ENCODE assay signal across 1 cellular context in genomic region chr2:173271825-173272224, GRCh38.
TF ChIP-seq lines count a peak whose summit lies in the region.

No MANE protein-coding gene starts in this region.

TF ChIP-seq in H1, 55 proteins besides CTCF, POLR2A, EP300 and RAD21:
- TF ChIP-seq BACH1 (IDR thresholded peaks at IDR 0.05; ENCODE audit: low read length) (no peak), JUND (IDR thresholded peaks at IDR 0.05; ENCODE audit: low read length) (no peak), CBX5 (IDR thresholded peaks at IDR 0.05; ENCODE audit: low read depth, low read length) (no peak), EGR1 (IDR thresholded peaks at IDR 0.05; ENCODE audit: borderline replicate concordance, low read depth, low read length) (no peak), ATF3 (IDR thresholded peaks at IDR 0.05; ENCODE audit: insufficient read depth, low read depth, low read length) (no peak), ATF2 (IDR thresholded peaks at IDR 0.05; ENCODE audit: low read length) (no peak), JUN (IDR thresholded peaks at IDR 0.05; ENCODE audit: low read depth, low read length) (no peak), SUZ12 (IDR thresholded peaks at IDR 0.05; ENCODE audit: low read length) (no peak), CHD1 (IDR thresholded peaks at IDR 0.05; ENCODE audit: low read depth, low read length) (no peak), POLR2AphosphoS5 (IDR thresholded peaks at IDR 0.05; ENCODE audit: low read depth, low read length) (no peak), BRCA1 (IDR thresholded peaks at IDR 0.05; ENCODE audit: low read depth, low read length) (no peak), CHD7 (IDR thresholded peaks at IDR 0.05; ENCODE audit: insufficient replicate concordance, low read length) (no peak)
